10 cellular contexts compared by ENCODE assay signal in genomic region chr7:130917669-130918128, GRCh38.
DNase-seq lines count a peak whose midpoint lies in the region; ATAC-seq and TF ChIP-seq lines count a peak whose summit lies in the region.
"Had no signal": no experiment of that assay in that cellular context is flagged by ENCODE, and none has a peak within 500 bp of the region (broad histone marks: within the 10 kb centered on the region; RNA-seq: fewer than 3 reads in every experiment).

No MANE protein-coding gene starts in this region.

- no peaks in the 10 kb centered on the region for H3K27me3 Mint-ChIP-seq in activated CD8-positive, alpha-beta memory T cell treated with anti-CD3 and anti-CD28 coated beads, Interleukin-2, amount 10 ng/mL, durations not matched to agents 7 days and 5 days
- H3K27me3 Mint-ChIP-seq in activated B cell treated with CpG ODN at 0.5 μM for 24 hours, result no peaks in the 10 kb centered on the region
- peaks cover 13% of the 10 kb centered on the region for H3K27me3 Mint-ChIP-seq in type B pancreatic cell

- peak overlapping the region; percentile 78 for H3K27ac Mint-ChIP-seq in activated CD8-positive, alpha-beta memory T cell treated with anti-CD3 and anti-CD28 coated beads, Interleukin-2, amount 10 ng/mL, durations not matched to agents 7 days and 5 days
- H3K27ac Mint-ChIP-seq in activated B cell treated with CpG ODN at 0.5 μM for 24 hours (peak overlapping the region; percentile 14), type B pancreatic cell (no peak overlapping the region)

- no peaks in the 10 kb centered on the region for H3K9me3 ChIP-seq in stomach

- POLR2A ChIA-PET in activated B cell treated with CpG ODN at 0.5 μM for 24 hours (lab: Charles Lee), result no interaction called here

- intact Hi-C loops in activated B cell treated with CpG ODN at 0.5 μM for 24 hours (cut with micrococcal nuclease) (no loop called here), stomach (cut with DNase I; ENCODE audit: low total_unique reads) (no loop called here), sciatic nerve (cut with DNase I) (no loop called here)

- H3K4me3 Mint-ChIP-seq in activated CD8-positive, alpha-beta memory T cell treated with anti-CD3 and anti-CD28 coated beads, Interleukin-2, amount 10 ng/mL, durations not matched to agents 7 days and 5 days, result no peak overlapping the region
- H3K4me3 Mint-ChIP-seq in activated B cell treated with CpG ODN at 0.5 μM for 24 hours, result no peak overlapping the region
- no peak overlapping the region for H3K4me3 Mint-ChIP-seq in type B pancreatic cell

- H3K9me3 Mint-ChIP-seq in activated CD8-positive, alpha-beta memory T cell treated with anti-CD3 and anti-CD28 coated beads, Interleukin-2, amount 10 ng/mL, durations not matched to agents 7 days and 5 days (ENCODE audit: low read depth), result no peaks in the 10 kb centered on the region
- no peaks in the 10 kb centered on the region for H3K9me3 Mint-ChIP-seq in activated B cell treated with CpG ODN at 0.5 μM for 24 hours
- H3K9me3 Mint-ChIP-seq in type B pancreatic cell, result no peaks in the 10 kb centered on the region

- peaks cover 45% of the 10 kb centered on the region for H3K36me3 Mint-ChIP-seq in activated CD8-positive, alpha-beta memory T cell treated with anti-CD3 and anti-CD28 coated beads, Interleukin-2, amount 10 ng/mL, durations not matched to agents 7 days and 5 days
- peaks cover 90% of the 10 kb centered on the region for H3K36me3 Mint-ChIP-seq in activated B cell treated with CpG ODN at 0.5 μM for 24 hours (ENCODE audit: low read depth)
- no peaks in the 10 kb centered on the region for H3K36me3 Mint-ChIP-seq in type B pancreatic cell

- WGBS in stomach, 5 donors, result 37 to 46% (median 43%) methylated on average over 5 of the region's 5 CpGs

- CTCF ChIA-PET in activated CD8-positive, alpha-beta memory T cell treated with anti-CD3 and anti-CD28 coated beads, Interleukin-2, amount 10 ng/mL, durations not matched to agents 7 days and 5 days (lab: Charles Lee), result interaction anchor here (0.6 to 1.8 kb wide), 5 partner anchors 13 to 39 kb away, joined by 3 to 8 read pairs (median 6); no protein-coding TSS in a partner anchor
- CTCF ChIA-PET in activated B cell treated with CpG ODN at 0.5 μM for 24 hours (lab: Charles Lee), result interaction anchor here (1.2 kb wide), 1 partner anchor 123 kb away, joined by 5 read pairs; no protein-coding TSS in a partner anchor

- no peak for TF ChIP-seq CTCF in activated B cell treated with CpG ODN at 0.5 μM for 24 hours (IDR thresholded peaks at IDR 0.05)
- TF ChIP-seq CTCF in stomach (IDR thresholded peaks at IDR 0.05), result no peak
- no peak for TF ChIP-seq CTCF in type B pancreatic cell (conservative IDR thresholded peaks at IDR 0.05)

- peaks cover 0 to 12% (median 0%) of the 10 kb centered on the region in 4 donors for H3K36me3 ChIP-seq in stomach

- peaks cover 70 to 95% (median 82%) of the 10 kb centered on the region in 4 donors for H3K4me1 ChIP-seq in stomach

- no peak for TF ChIP-seq POLR2A in stomach (IDR thresholded peaks at IDR 0.05)

- H3K27me3 ChIP-seq in stomach, result no peaks in the 10 kb centered on the region

- no peak for DNase-seq in activated CD8-positive, alpha-beta memory T cell treated with anti-CD3 and anti-CD28 coated beads, Interleukin-2, amount 10 ng/mL, durations not matched to agents 7 days and 5 days
- DNase-seq in activated CD8-positive, alpha-beta memory T cell treated with anti-CD3 and anti-CD28 coated beads, Interleukin-2, amount 50 U/mL, for 4 hours, result no peak
- DNase-seq in activated B cell treated with CpG ODN at 0.5 μM for 24 hours (no peak), fibroblast of peridontal ligament (ENCODE audit: extremely low read depth) (peak; percentile 71), stomach (no peak), NCI-H1694 treated with DMSO at 0.1 percent for 48 hours (lab: John Stamatoyannopoulos, UW) (no peak), type B pancreatic cell (ENCODE audit: extremely low spot score, unreplicated experiment) (no peak), sciatic nerve (ENCODE audit: low spot score) (no peak)
- DNase-seq: NCI-H526 treated with DMSO at 0.1 percent for 48 hours; stimulated activated CD4-positive, alpha-beta T cell treated with anti-CD3 and anti-CD28 coated beads, Interleukin-1b, Interleukin-23, amount 100 ng/mL, for 48 hours had no signal

- peak overlapping the region; percentile 40 to 93 (median 87) for H3K27ac ChIP-seq in stomach

- peaks cover 87% of the 10 kb centered on the region for H3K4me1 Mint-ChIP-seq in activated CD8-positive, alpha-beta memory T cell treated with anti-CD3 and anti-CD28 coated beads, Interleukin-2, amount 10 ng/mL, durations not matched to agents 7 days and 5 days
- peaks cover 65% of the 10 kb centered on the region for H3K4me1 Mint-ChIP-seq in activated B cell treated with CpG ODN at 0.5 μM for 24 hours
- peaks cover 22% of the 10 kb centered on the region for H3K4me1 Mint-ChIP-seq in type B pancreatic cell (ENCODE audit: unreplicated experiment)

- H3K4me3 ChIP-seq in stomach, result peak overlapping the region in 1 of 4 donors; percentile 14

- no peak for TF ChIP-seq EP300 in stomach (IDR thresholded peaks at IDR 0.05)

- ATAC-seq in activated CD8-positive, alpha-beta memory T cell treated with anti-CD3 and anti-CD28 coated beads, Interleukin-2, amount 10 ng/mL, durations not matched to agents 7 days and 5 days, result no peak
- no peak for ATAC-seq in activated B cell treated with CpG ODN at 0.5 μM for 24 hours (ENCODE audit: low read depth)
- ATAC-seq in sciatic nerve, result no peak
